8 cellular contexts compared by ENCODE assay signal in the genomic region with DNA sequence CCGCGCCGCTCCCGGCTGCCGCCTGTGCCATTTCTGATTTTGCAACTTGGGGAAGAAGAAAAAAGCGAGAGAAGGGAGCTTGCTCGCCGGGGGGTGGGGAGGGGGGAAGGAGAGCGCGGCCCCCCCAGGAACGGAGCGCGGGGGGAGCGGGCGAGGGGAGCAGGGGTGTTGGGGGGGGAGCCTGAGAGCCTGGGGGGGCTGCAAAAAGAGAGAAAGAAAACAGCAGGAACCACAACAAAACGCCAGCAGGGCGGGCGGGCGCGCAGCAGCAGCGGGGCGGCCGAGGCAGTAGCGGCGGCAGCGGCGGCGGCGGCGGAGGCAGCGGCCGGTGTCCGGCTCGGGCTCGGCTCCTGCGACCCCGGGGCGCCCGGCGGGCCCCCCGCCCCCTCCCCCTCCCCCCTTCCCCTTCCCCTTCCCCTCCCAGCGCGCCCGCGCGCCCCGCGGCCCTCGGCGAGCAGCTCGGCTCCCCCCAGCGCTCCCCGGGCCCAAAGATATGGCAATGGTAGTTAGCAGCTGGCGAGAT. TPM values are rescaled to one million over a fixed set of nuclear protein-coding genes. Genes with fewer than 3 reads are reported as not detected.
DNase-seq lines count a peak whose midpoint lies in the region; ATAC-seq and TF ChIP-seq lines count a peak whose summit lies in the region.

No MANE protein-coding gene starts in this region.

- peaks cover 2% of the 10 kb centered on the region for H3K9me3 Mint-ChIP-seq in memory B cell

- peak overlapping the region; percentile 54 for H3K4me3 Mint-ChIP-seq in memory B cell

- ATAC-seq in memory B cell (ENCODE audit: low read depth) (no peak), HG03045 (IDR thresholded peaks at IDR 0.05; ENCODE audit: unreplicated experiment) (no peak)

- WGBS in adipose tissue, 3 donors: 0 to 2% (median 1%) methylated on average over 1 to 42 of the region's 54 CpGs

- DNase-seq in G401 (ENCODE audit: low spot score): peak; percentile 41
- DNase-seq in memory B cell (ENCODE audit: low spot score in 2 of 2): no peak
- no peak for DNase-seq in ureter (ENCODE audit: low spot score)
- no peak for DNase-seq in cortex of kidney (lab: John Stamatoyannopoulos, UW)
- no peak for DNase-seq in NCI-H510A treated with DMSO at 0.1 percent for 48 hours (lab: John Stamatoyannopoulos, UW)

- peaks cover 1% of the 10 kb centered on the region for H3K36me3 Mint-ChIP-seq in memory B cell

- no peak overlapping the region for H3K27ac Mint-ChIP-seq in memory B cell

- H3K27ac ChIP-seq in 22Rv1: peak overlapping the region; percentile 91
- H3K27ac ChIP-seq in adipose tissue (ENCODE audit: low read depth, low read length): peak overlapping the region; percentile 26

- H3K4me1 Mint-ChIP-seq in memory B cell: peaks cover 13% of the 10 kb centered on the region

- TF ChIP-seq CTCF in 22Rv1 (IDR thresholded peaks at IDR 0.05): no peak

- peaks cover 24% of the 10 kb centered on the region for H3K27me3 Mint-ChIP-seq in memory B cell

- in situ Hi-C loops in G401 (cut with HindIII; ENCODE audit: low sequenced_read_pairs): no loop called here

RNA-seq across cellular contexts. Expression of a gene that starts 1.6 kb away (rescaled TPM):
- total RNA-seq in G401 (2014; rRNA removed; shearing (Covaris generic)): 175 and 199 TPM in 2 replicates
- 10 to 100 TPM in 2 of 3 donors, 1 to 10 TPM in 1; 10.0 to 52.2 (median 47.7) TPM for polyA plus RNA-seq in adipose tissue
- total RNA-seq in ureter: 64.4 TPM

RNA-seq across cellular contexts. Expression of a gene that starts 3.6 kb away (rescaled TPM):
- total RNA-seq in G401 (2014; rRNA removed; shearing (Covaris generic)): 20.8 and 23.0 TPM in 2 replicates
- polyA plus RNA-seq in adipose tissue: 10 to 100 TPM in 2 of 3 donors, 1 to 10 TPM in 1; 1.5 to 44.1 (median 10.8) TPM
- 18.8 TPM for total RNA-seq in ureter
